Comparison of ENCODE assay signal across 11 cellular contexts in genomic region chr20:38145094-38146075, GRCh38. TPM values are rescaled to one million over a fixed set of nuclear protein-coding genes. Genes with fewer than 3 reads are reported as not detected.
DNase-seq lines count a peak whose midpoint lies in the region; ATAC-seq, FAIRE-seq and TF ChIP-seq lines count a peak whose summit lies in the region.
"Had no signal": no experiment of that assay in that cellular context is flagged by ENCODE, and none has a peak within 500 bp of the region (broad histone marks: within the 10 kb centered on the region; RNA-seq: fewer than 3 reads in every experiment).

No MANE protein-coding gene starts in this region.

- no peaks in the 10 kb centered on the region for H3K27me3 ChIP-seq in Panc1 (ENCODE audit: control insufficient read depth, insufficient read depth, low read length)
- H3K27me3 ChIP-seq in osteoblast (ENCODE audit: insufficient read depth, low read length), result no peaks in the 10 kb centered on the region

- H3K9me3 ChIP-seq in Panc1 (ENCODE audit: control insufficient read depth, insufficient read depth, low read depth, low read length) (no peaks in the 10 kb centered on the region), osteoblast (ENCODE audit: low read depth, low read length) (no peaks in the 10 kb centered on the region)

- peaks cover 3% of the 10 kb centered on the region for H3K36me3 ChIP-seq in Panc1 (ENCODE audit: control insufficient read depth, insufficient read depth, low read length)
- H3K36me3 ChIP-seq in osteoblast (ENCODE audit: insufficient read depth, low read length), result peaks cover 89% of the 10 kb centered on the region

- H3K4me1 ChIP-seq in Panc1 (ENCODE audit: control insufficient read depth, insufficient read depth, low read length) (peaks cover 21% of the 10 kb centered on the region), osteoblast (ENCODE audit: insufficient read depth, low read length) (peaks cover 27% of the 10 kb centered on the region)

- ATAC-seq in Panc1, result 0 out of 2 replicates have a peak, but pooled peaks have one; percentile 28

- peak overlapping the region; percentile 27 for H3K4me2 ChIP-seq in osteoblast (ENCODE audit: insufficient read depth, low read length)

- no peak overlapping the region for H2AFZ ChIP-seq in osteoblast (ENCODE audit: low read length)

- H3K4me3 ChIP-seq in AG10803 (ENCODE audit: low read length), result no peak overlapping the region
- H3K4me3 ChIP-seq in Panc1 (ENCODE audit: low read depth in 2 of 2, low read length in 2 of 2), result no peak overlapping the region
- no peak overlapping the region for H3K4me3 ChIP-seq in osteoblast (ENCODE audit: insufficient read depth, low read length)

- no peaks in the 10 kb centered on the region for H4K20me1 ChIP-seq in osteoblast (ENCODE audit: insufficient read depth, low read length)

- POLR2A ChIA-PET in Panc1 (lab: Charles Lee), result interaction anchor here (0.6 kb wide), 1 partner anchor 77 kb away, joined by 4 read pairs; no protein-coding TSS in a partner anchor

- intact Hi-C loops in Panc1 (cut with micrococcal nuclease; ENCODE audit: unreplicated experiment), result no loop called here

- H3K27ac ChIP-seq in Panc1 (ENCODE audit: low read length) (peak overlapping the region; percentile 72; the same call in 1 of the 2 replicates), osteoblast (ENCODE audit: low read depth, low read length) (peak overlapping the region; percentile 96)

- in situ Hi-C loops in Panc1 (cut with HindIII; ENCODE audit: low pct_unique_long_range_greater_than_20kb, low sequenced_read_pairs), result no loop called here
- in situ Hi-C loops in G401 (cut with HindIII; ENCODE audit: low sequenced_read_pairs), result no loop called here

- BruUV-seq in Panc1 (replicated peaks; lab: Mats Ljungman, UMichigan), result no TSS peak

- DNase-seq in AG10803 (ENCODE audit: low read depth) (peak; percentile 39), Panc1 (ENCODE audit: low read depth, low spot score) (no peak), fibroblast of peridontal ligament (ENCODE audit: extremely low read depth) (peak; percentile 52), osteoblast (ENCODE audit: insufficient read length, low spot score, missing footprints) (no peak), G401 (ENCODE audit: low spot score) (no peak), urothelium cell line (ENCODE audit: low spot score) (no peak), NOMO-1 (lab: John Stamatoyannopoulos, UW; ENCODE audit: unreplicated experiment in 2 of 2) (no peak), T-helper 1 cell (no peak)
- DNase-seq: activated B cell treated with CpG ODN at 0.5 μM for 24 hours, C1 segment of cervical spinal cord, NCI-H1105 had no signal

- TF ChIP-seq CTCF in AG10803 (conservative IDR thresholded peaks at IDR 0.05; ENCODE audit: low read length) (no peak), Panc1 (IDR thresholded peaks at IDR 0.05) (no peak), osteoblast (IDR thresholded peaks at IDR 0.05; ENCODE audit: extremely low read depth, low read depth, low read length) (no peak)

- H3K79me2 ChIP-seq in osteoblast (ENCODE audit: insufficient read depth, low read length), result no peaks in the 10 kb centered on the region

- no peak for FAIRE-seq in urothelium cell line (lab: Jason Lieb, UNC)

- CTCF ChIA-PET in Panc1 (lab: Charles Lee), result interaction anchor here (0.7 kb wide), 1 partner anchor 32 kb away, joined by 4 read pairs; no protein-coding TSS in a partner anchor

RNA-seq across cellular contexts. Expression of gene TGM2, which starts 19.7 kb away (rescaled TPM):
- total RNA-seq in Panc1 (2021; ENCODE audit: unreplicated experiment) (113 TPM), osteoblast (78.2 and 137 TPM in 2 replicates)
- 205 TPM for polyA plus RNA-seq in Panc1 (2012; ENCODE audit: insufficient read length)
- 13.1 and 23.4 TPM in 2 replicates for total RNA-seq in G401 (2014; rRNA removed; shearing (Covaris generic))

Comparison
In these comparisons a context has a peak if more than half of its experiments do, and no peak if none do; other contexts are left out.
1. DNase-seq: peak in AG10803 (single experiment) and fibroblast of peridontal ligament (single experiment); none in Panc1 (single experiment), osteoblast (single experiment), G401 (single experiment), urothelium cell line (single experiment), NOMO-1 (0 of 2) and T-helper 1 cell (0 of 5).